Comparison of ENCODE assay signal across 9 cellular contexts in the genomic region with DNA sequence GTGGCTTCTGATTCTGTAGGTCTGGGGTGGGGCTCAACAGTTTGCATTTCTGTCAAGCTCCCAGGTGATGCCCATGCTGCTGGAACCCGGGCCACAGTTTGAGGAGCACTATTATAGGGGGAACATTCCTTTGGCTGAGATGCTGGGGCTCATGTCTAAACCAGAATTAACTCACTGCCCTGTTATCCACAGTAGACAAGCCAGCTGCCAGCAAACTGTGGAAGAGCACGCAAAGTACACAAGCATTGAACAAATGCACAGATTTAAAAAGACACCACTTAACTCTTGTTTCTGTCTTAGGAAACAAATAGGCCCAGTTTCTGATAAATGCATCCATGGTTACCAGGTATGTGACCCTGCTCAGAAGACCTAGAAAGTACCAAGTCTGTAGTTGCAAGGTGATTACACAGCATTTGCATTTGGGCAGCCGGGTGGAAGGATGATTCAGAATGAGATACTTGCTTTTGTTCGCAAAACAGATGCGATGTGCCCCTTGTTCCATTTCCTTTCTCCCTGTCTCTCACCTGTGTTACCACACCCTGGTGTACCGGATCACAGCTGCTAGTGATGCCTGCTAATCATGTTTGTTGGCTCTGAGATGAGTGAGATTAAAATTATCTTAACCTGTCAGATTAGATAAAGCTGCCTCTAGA. TPM values are rescaled to one million over a fixed set of nuclear protein-coding genes. Genes with fewer than 3 reads are reported as not detected.
DNase-seq lines count a peak whose midpoint lies in the region; ATAC-seq lines count a peak whose summit lies in the region.
"Had no signal": no experiment of that assay in that cellular context is flagged by ENCODE, and none has a peak within 500 bp of the region (broad histone marks: within the 10 kb centered on the region; RNA-seq: fewer than 3 reads in every experiment).

No MANE protein-coding gene starts in this region.

- no peak overlapping the region for H3K14ac ChIP-seq in trophoblast cell (ENCODE audit: low read length)

- no peaks in the 10 kb centered on the region for H3K27me3 ChIP-seq in trophoblast cell (ENCODE audit: insufficient read depth, low read length)

- H2BK5ac ChIP-seq in trophoblast cell (ENCODE audit: low read depth, low read length, poor library complexity): no peak overlapping the region

- H4K91ac ChIP-seq in trophoblast cell (ENCODE audit: low read depth, low read length): no peak overlapping the region

- H3K27ac ChIP-seq in trophoblast cell (ENCODE audit: low read depth, low read length): no peak overlapping the region

- WGBS in trophoblast cell (ENCODE audit: extremely low coverage, insufficient coverage, insufficient read length): no CpG with 5 or more reads among the region's 6 CpGs

- H3K79me1 ChIP-seq in trophoblast cell (ENCODE audit: low read length): no peaks in the 10 kb centered on the region

- ATAC-seq in activated T-cell treated with anti-CD3 and anti-CD28 coated beads, Interleukin-2, amount 50 U/mL, for 72 hours (replicated peaks in 1 of 2): peak; percentile 34 to 86
- ATAC-seq in HG02678 (IDR thresholded peaks at IDR 0.05; ENCODE audit: unreplicated experiment): peak; percentile 68

- no peaks in the 10 kb centered on the region for H3K27me3 Mint-ChIP-seq in activated T-cell treated with anti-CD3 and anti-CD28 coated beads, Interleukin-2, amount 50 U/mL, for 72 hours (ENCODE audit: low read depth)
- H3K27me3 Mint-ChIP-seq: brain had no signal

- peaks cover 2% of the 10 kb centered on the region for H3K9me3 ChIP-seq in trophoblast cell (ENCODE audit: insufficient read depth, low read depth, low read length)

- H4K8ac ChIP-seq in trophoblast cell (ENCODE audit: low read depth, low read length): no peak overlapping the region

- H3K27ac Mint-ChIP-seq in activated T-cell treated with anti-CD3 and anti-CD28 coated beads, Interleukin-2, amount 50 U/mL, for 72 hours: no peak overlapping the region

- H3K79me2 ChIP-seq in trophoblast cell (ENCODE audit: control insufficient read depth, insufficient read depth, low read length, poor library complexity): no peaks in the 10 kb centered on the region

- no peak overlapping the region for H2BK12ac ChIP-seq in trophoblast cell (ENCODE audit: low read length)

- H3K4ac ChIP-seq in trophoblast cell (ENCODE audit: low read depth, low read length): no peak overlapping the region

- H2AFZ ChIP-seq in trophoblast cell (ENCODE audit: insufficient read depth, low read length, poor library complexity): no peak overlapping the region

- H3K36me3 Mint-ChIP-seq in activated T-cell treated with anti-CD3 and anti-CD28 coated beads, Interleukin-2, amount 50 U/mL, for 72 hours (ENCODE audit: insufficient read depth in 2 of 2): peaks cover 0 to 5% of the 10 kb centered on the region in 2 donors

- no peaks in the 10 kb centered on the region for H3K9me3 Mint-ChIP-seq in activated T-cell treated with anti-CD3 and anti-CD28 coated beads, Interleukin-2, amount 50 U/mL, for 72 hours
- H3K9me3 Mint-ChIP-seq: brain had no signal

- H3K4me3 ChIP-seq in trophoblast cell (ENCODE audit: low read depth, low read length): no peak overlapping the region

- peak; percentile 4 to 39 for DNase-seq in activated T-cell treated with anti-CD3 and anti-CD28 coated beads, Interleukin-2, amount 50 U/mL, for 72 hours
- DNase-seq in activated T-cell treated with anti-CD3 and anti-CD28 coated beads, Interleukin-2, amount 50 U/mL, for 1 hour: no peak
- DNase-seq in NCI-H526 treated with DMSO at 0.1 percent for 48 hours (lab: John Stamatoyannopoulos, UW) (peak; percentile 65), trophoblast cell (peak; percentile 85 to 95), NCI-H2107 treated with DMSO at 0.1 percent for 48 hours (lab: John Stamatoyannopoulos, UW; ENCODE audit: unreplicated experiment) (no peak), UCSD-AML1 (lab: John Stamatoyannopoulos, UW; ENCODE audit: unreplicated experiment) (no peak)
- no peak for DNase-seq in activated CD4-positive, alpha-beta T cell treated with anti-CD3 and anti-CD28 coated beads, Interleukin-2, amount 50 U/mL, for 4 hours

- peaks cover 8 to 12% of the 10 kb centered on the region in 2 experiments for H3K36me3 ChIP-seq in trophoblast cell (ENCODE audit: control insufficient read depth in 1 of 2, insufficient read depth in 2 of 2, low read length in 2 of 2)

- H3K18ac ChIP-seq in trophoblast cell (ENCODE audit: low read length): no peak overlapping the region

- no peak overlapping the region for H4K12ac ChIP-seq in trophoblast cell (ENCODE audit: low read depth, low read length)

- peak overlapping the region; percentile 59 for H2BK120ac ChIP-seq in trophoblast cell (ENCODE audit: insufficient read depth, low read length, poor library complexity)

- H2AK5ac ChIP-seq in trophoblast cell (ENCODE audit: low read length): no peak overlapping the region

- no peak overlapping the region for H3K4me2 ChIP-seq in trophoblast cell (ENCODE audit: low read length)

- H3K4me1 Mint-ChIP-seq in activated T-cell treated with anti-CD3 and anti-CD28 coated beads, Interleukin-2, amount 50 U/mL, for 72 hours (ENCODE audit: low read depth): peaks cover 17% of the 10 kb centered on the region

- H3K4me1 ChIP-seq in trophoblast cell (ENCODE audit: control insufficient read depth in 1 of 2, insufficient read depth in 2 of 2, low read length in 2 of 2): no peaks in the 10 kb centered on the region

- no peak overlapping the region for H3K9ac ChIP-seq in trophoblast cell (ENCODE audit: low read length)

- peak overlapping the region in 1 of 2 donors; percentile 41 for H3K4me3 Mint-ChIP-seq in activated T-cell treated with anti-CD3 and anti-CD28 coated beads, Interleukin-2, amount 50 U/mL, for 72 hours
- H3K4me3 Mint-ChIP-seq: brain had no signal

- no peak overlapping the region for H3K23ac ChIP-seq in trophoblast cell (ENCODE audit: low read length)

RNA-seq across cellular contexts. Expression of gene GYG1, which starts 12.4 kb away (rescaled TPM):
- total RNA-seq in activated T-cell treated with anti-CD3 and anti-CD28 coated beads, Interleukin-2, amount 50 U/mL, for 72 hours: 10 to 100 TPM; 14.1 to 21.7 TPM
- polyA plus RNA-seq in trophoblast cell (2013): 28.0 and 30.5 TPM in 2 replicates

Comparison
In these comparisons a context has a peak if more than half of its experiments do, and no peak if none do; other contexts are left out.
1. DNase-seq: peak in activated T-cell treated with anti-CD3 and anti-CD28 coated beads, Interleukin-2, amount 50 U/mL, for 72 hours (2 of 2), NCI-H526 treated with DMSO at 0.1 percent for 48 hours (single experiment) and trophoblast cell (2 of 2); none in activated T-cell treated with anti-CD3 and anti-CD28 coated beads, Interleukin-2, amount 50 U/mL, for 1 hour (single experiment), NCI-H2107 treated with DMSO at 0.1 percent for 48 hours (single experiment), UCSD-AML1 (single experiment) and activated CD4-positive, alpha-beta T cell treated with anti-CD3 and anti-CD28 coated beads, Interleukin-2, amount 50 U/mL, for 4 hours (0 of 2).